In the genomic region with DNA sequence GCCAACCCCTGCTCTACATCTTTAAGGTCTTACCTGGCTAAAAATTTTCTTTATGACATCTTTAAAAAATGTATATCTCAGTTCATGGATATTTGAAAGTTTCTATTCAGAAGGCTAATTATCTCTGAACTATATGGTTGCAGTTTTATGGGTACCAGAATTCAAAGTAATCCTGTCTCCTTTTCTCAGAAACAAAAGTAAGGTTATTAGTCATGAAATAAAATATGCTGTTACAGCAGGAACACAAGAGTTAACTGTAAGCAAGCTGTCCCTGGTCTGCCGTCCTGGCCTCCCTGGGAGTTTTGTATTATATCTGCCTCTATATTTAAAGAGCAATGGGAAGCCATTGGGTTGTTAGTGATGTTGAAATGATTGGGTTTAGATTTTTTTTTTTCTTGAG, we compare ENCODE assay signal across 15 cellular contexts. TPM values are rescaled to one million over a fixed set of nuclear protein-coding genes. Genes with fewer than 3 reads are reported as not detected.
DNase-seq lines count a peak whose midpoint lies in the region.
"Had no signal": no experiment of that assay in that cellular context is flagged by ENCODE, and none has a peak within 500 bp of the region (broad histone marks: within the 10 kb centered on the region; RNA-seq: fewer than 3 reads in every experiment).

No MANE protein-coding gene starts in this region.

- CTCF ChIA-PET in activated CD4-positive, alpha-beta memory T cell treated with anti-CD3 and anti-CD28 coated beads for 36 hours (lab: Charles Lee), result interaction anchor here (0.6 kb wide), 2 partner anchors 462 to 527 kb away, joined by 3 read pairs; no protein-coding TSS in a partner anchor
- CTCF ChIA-PET in activated CD4-positive, alpha-beta memory T cell treated with anti-CD3 and anti-CD28 coated beads, Interleukin-2, amount 10 ng/mL, durations not matched to agents 7 days and 5 days (lab: Charles Lee), result interaction anchor here (2.9 kb wide), 1 partner anchor 14 kb away, joined by 24 read pairs; no protein-coding TSS in a partner anchor

- intact Hi-C loops in activated CD4-positive, alpha-beta memory T cell treated with anti-CD3 and anti-CD28 coated beads for 36 hours (cut with micrococcal nuclease), result no loop called here

- H3K27me3 Mint-ChIP-seq in activated T-cell treated with anti-CD3 and anti-CD28 coated beads, Interleukin-2, amount 50 U/mL, for 24 hours, result no peaks in the 10 kb centered on the region
- H3K27me3 Mint-ChIP-seq in activated CD4-positive, alpha-beta memory T cell treated with anti-CD3 and anti-CD28 coated beads for 36 hours, result no peaks in the 10 kb centered on the region
- H3K27me3 Mint-ChIP-seq in activated CD4-positive, alpha-beta memory T cell treated with anti-CD3 and anti-CD28 coated beads, Interleukin-2, amount 10 ng/mL, durations not matched to agents 7 days and 5 days, result no peaks in the 10 kb centered on the region
- H3K27me3 Mint-ChIP-seq: CD4-positive, alpha-beta memory T cell had no signal

- POLR2A ChIA-PET in activated CD4-positive, alpha-beta memory T cell treated with anti-CD3 and anti-CD28 coated beads for 36 hours (lab: Charles Lee), result interaction anchor here (0.7 kb wide), 1 partner anchor 374 kb away, joined by 3 read pairs; no protein-coding TSS in a partner anchor
- POLR2A ChIA-PET in activated CD4-positive, alpha-beta memory T cell treated with anti-CD3 and anti-CD28 coated beads, Interleukin-2, amount 10 ng/mL, durations not matched to agents 7 days and 5 days (lab: Charles Lee), result interaction anchor here (0.6 to 1.3 kb wide), 2 partner anchors 13 to 16 kb away, joined by 3 read pairs; no protein-coding TSS in a partner anchor

- H3K4me3 Mint-ChIP-seq in activated T-cell treated with anti-CD3 and anti-CD28 coated beads, Interleukin-2, amount 50 U/mL, for 24 hours, result no peak overlapping the region
- H3K4me3 Mint-ChIP-seq in activated CD4-positive, alpha-beta memory T cell treated with anti-CD3 and anti-CD28 coated beads for 36 hours, result no peak overlapping the region
- H3K4me3 Mint-ChIP-seq in activated CD4-positive, alpha-beta memory T cell treated with anti-CD3 and anti-CD28 coated beads, Interleukin-2, amount 10 ng/mL, durations not matched to agents 7 days and 5 days, result no peak overlapping the region
- H3K4me3 Mint-ChIP-seq: CD4-positive, alpha-beta memory T cell; GM23338; H9 had no signal

- H3K36me3 Mint-ChIP-seq in activated T-cell treated with anti-CD3 and anti-CD28 coated beads, Interleukin-2, amount 50 U/mL, for 24 hours (ENCODE audit: low read depth), result peaks cover 46% of the 10 kb centered on the region
- peaks cover 19% of the 10 kb centered on the region for H3K36me3 Mint-ChIP-seq in activated CD4-positive, alpha-beta memory T cell treated with anti-CD3 and anti-CD28 coated beads for 36 hours
- peaks cover 28% of the 10 kb centered on the region for H3K36me3 Mint-ChIP-seq in activated CD4-positive, alpha-beta memory T cell treated with anti-CD3 and anti-CD28 coated beads, Interleukin-2, amount 10 ng/mL, durations not matched to agents 7 days and 5 days (ENCODE audit: low read depth)

- H3K4me1 Mint-ChIP-seq in activated T-cell treated with anti-CD3 and anti-CD28 coated beads, Interleukin-2, amount 50 U/mL, for 24 hours (ENCODE audit: low read depth), result peaks cover 6% of the 10 kb centered on the region
- H3K4me1 Mint-ChIP-seq in activated CD4-positive, alpha-beta memory T cell treated with anti-CD3 and anti-CD28 coated beads for 36 hours (ENCODE audit: low read depth), result peaks cover 6% of the 10 kb centered on the region
- H3K4me1 Mint-ChIP-seq in activated CD4-positive, alpha-beta memory T cell treated with anti-CD3 and anti-CD28 coated beads, Interleukin-2, amount 10 ng/mL, durations not matched to agents 7 days and 5 days, result peaks cover 30% of the 10 kb centered on the region
- H3K4me1 Mint-ChIP-seq: CD4-positive, alpha-beta memory T cell; GM23338 had no signal

- no peaks in the 10 kb centered on the region for H3K9me3 Mint-ChIP-seq in activated T-cell treated with anti-CD3 and anti-CD28 coated beads, Interleukin-2, amount 50 U/mL, for 24 hours
- no peaks in the 10 kb centered on the region for H3K9me3 Mint-ChIP-seq in activated CD4-positive, alpha-beta memory T cell treated with anti-CD3 and anti-CD28 coated beads for 36 hours
- H3K9me3 Mint-ChIP-seq in activated CD4-positive, alpha-beta memory T cell treated with anti-CD3 and anti-CD28 coated beads, Interleukin-2, amount 10 ng/mL, durations not matched to agents 7 days and 5 days, result no peaks in the 10 kb centered on the region
- H3K9me3 Mint-ChIP-seq: CD4-positive, alpha-beta memory T cell; GM23338; H9 had no signal

- no peak for DNase-seq in activated T-cell treated with anti-CD3 and anti-CD28 coated beads, Interleukin-2, amount 50 U/mL, for 24 hours
- DNase-seq in activated T-cell treated with anti-CD3 and anti-CD28 coated beads for 4 hours, result no peak
- no peak for DNase-seq in activated CD4-positive, alpha-beta memory T cell treated with anti-CD3 and anti-CD28 coated beads for 36 hours
- DNase-seq in activated CD4-positive, alpha-beta memory T cell treated with anti-CD3 and anti-CD28 coated beads, Interleukin-2, amount 10 ng/mL, durations not matched to agents 7 days and 5 days, result no peak
- no peak for DNase-seq in NCI-H524 treated with DMSO at 0.1 percent for 48 hours (lab: John Stamatoyannopoulos, UW)
- no peak for DNase-seq in NCI-H446 treated with DMSO at 0.1 percent for 48 hours (lab: John Stamatoyannopoulos, UW)
- DNase-seq: C1 segment of cervical spinal cord; Calu3; CD4-positive, alpha-beta memory T cell; COR-L47; DMS53; DMS79 treated with DMSO at 0.1 percent for 48 hours; GF-D8; H9 had no signal

- H3K27ac Mint-ChIP-seq in activated T-cell treated with anti-CD3 and anti-CD28 coated beads, Interleukin-2, amount 50 U/mL, for 24 hours, result peak overlapping the region; percentile 18
- H3K27ac Mint-ChIP-seq in activated CD4-positive, alpha-beta memory T cell treated with anti-CD3 and anti-CD28 coated beads for 36 hours, result peak overlapping the region; percentile 5
- peak overlapping the region; percentile 56 for H3K27ac Mint-ChIP-seq in activated CD4-positive, alpha-beta memory T cell treated with anti-CD3 and anti-CD28 coated beads, Interleukin-2, amount 10 ng/mL, durations not matched to agents 7 days and 5 days
- H3K27ac Mint-ChIP-seq: CD4-positive, alpha-beta memory T cell; GM23338 had no signal

RNA-seq across cellular contexts. Expression of a gene that starts 34.0 kb away (rescaled TPM):
- 10 to 100 TPM; 26.5 TPM for total RNA-seq in activated CD4-positive, alpha-beta memory T cell treated with anti-CD3 and anti-CD28 coated beads for 36 hours
- total RNA-seq in activated CD4-positive, alpha-beta memory T cell treated with anti-CD3 and anti-CD28 coated beads, Interleukin-2, amount 10 ng/mL, durations not matched to agents 7 days and 5 days, result 10 to 100 TPM; 27.3 to 27.9 TPM

RNA-seq across cellular contexts. Expression of a gene that starts 34.2 kb away (rescaled TPM):
- 10 to 100 TPM; 30.1 to 30.3 TPM for total RNA-seq in activated CD4-positive, alpha-beta memory T cell treated with anti-CD3 and anti-CD28 coated beads for 36 hours
- total RNA-seq in activated CD4-positive, alpha-beta memory T cell treated with anti-CD3 and anti-CD28 coated beads, Interleukin-2, amount 10 ng/mL, durations not matched to agents 7 days and 5 days, result 10 to 100 TPM; 36.5 to 37.2 TPM

Comparison
In these comparisons a context has a peak if more than half of its experiments do, and no peak if none do; other contexts are left out.
1. H3K27ac Mint-ChIP-seq: peak in every context shown above with its lines; median percentile 56 in activated CD4-positive, alpha-beta memory T cell treated with anti-CD3 and anti-CD28 coated beads, Interleukin-2, amount 10 ng/mL, durations not matched to agents 7 days and 5 days; 18 in activated T-cell treated with anti-CD3 and anti-CD28 coated beads, Interleukin-2, amount 50 U/mL, for 24 hours; 5 in activated CD4-positive, alpha-beta memory T cell treated with anti-CD3 and anti-CD28 coated beads for 36 hours.